Comparison of ENCODE assay signal across 8 cellular contexts in genomic region chr19:15508035-15508710, GRCh38. TPM values are rescaled to one million over a fixed set of nuclear protein-coding genes. Genes with fewer than 3 reads are reported as not detected.
A peak's percentile ranks its signal among the peaks of the same experiment; 100 is the strongest.
DNase-seq lines count a peak whose midpoint lies in the region; ATAC-seq and TF ChIP-seq lines count a peak whose summit lies in the region.

CYP4F22 (plus strand) TSS chr19:15508525; CDS start chr19:15525337, 16,812 bp downstream.

- H3K27ac Mint-ChIP-seq in activated naive CD4-positive, alpha-beta T cell treated with anti-CD3 and anti-CD28 coated beads, Interleukin-2, amount 50 U/mL, for 72 hours = no peak within 1 kb of the TSS
- no peak within 1 kb of the TSS for H3K27ac Mint-ChIP-seq in memory B cell

- TF ChIP-seq CTCF in foreskin fibroblast (IDR thresholded peaks at IDR 0.05; ENCODE audit: low read depth, low read length) = no peak

- DNase-seq in stimulated activated CD4-positive, alpha-beta T cell treated with anti-CD3 and anti-CD28 coated beads, Interleukin-2, amount 100 ng/mL, for 24 hours = peak; percentile 27 to 38
- no peak for DNase-seq in stimulated activated CD4-positive, alpha-beta T cell treated with anti-CD3 and anti-CD28 coated beads, Interleukin-4, amount 100 ng/mL, for 24 hours
- DNase-seq in activated naive CD4-positive, alpha-beta T cell treated with anti-CD3 and anti-CD28 coated beads, Interleukin-2, amount 50 U/mL, for 72 hours (ENCODE audit: low spot score in 2 of 2) = peak in 1 of 2 donors; percentile 13
- no peak for DNase-seq in memory B cell (ENCODE audit: low spot score in 2 of 2)
- no peak for DNase-seq in foreskin fibroblast
- no peak for DNase-seq in NCI-H1048 (lab: John Stamatoyannopoulos, UW)
- DNase-seq in NCI-H1930 (lab: John Stamatoyannopoulos, UW) = no peak

- peak within 1 kb of the TSS; percentile 49 for H3K4me3 Mint-ChIP-seq in memory B cell

- peaks cover 0 to 4% of the 10 kb centered on the region in 2 donors for H3K36me3 Mint-ChIP-seq in activated naive CD4-positive, alpha-beta T cell treated with anti-CD3 and anti-CD28 coated beads, Interleukin-2, amount 50 U/mL, for 72 hours
- peaks cover 2% of the 10 kb centered on the region for H3K36me3 Mint-ChIP-seq in memory B cell

- no peak within 1 kb of the TSS for H3K4me3 ChIP-seq in foreskin fibroblast (ENCODE audit: low read depth in 1 of 2, low read length in 2 of 2)

- H3K27me3 Mint-ChIP-seq in memory B cell = peaks cover 23% of the 10 kb centered on the region

- peak; percentile 53 to 58 for ATAC-seq in activated naive CD4-positive, alpha-beta T cell treated with anti-CD3 and anti-CD28 coated beads, Interleukin-2, amount 50 U/mL, for 72 hours
- ATAC-seq in memory B cell (ENCODE audit: low read depth) (no peak), GM19023 (IDR thresholded peaks at IDR 0.05; ENCODE audit: unreplicated experiment) (no peak)

- no peaks in the 10 kb centered on the region for H3K9me3 Mint-ChIP-seq in activated naive CD4-positive, alpha-beta T cell treated with anti-CD3 and anti-CD28 coated beads, Interleukin-2, amount 50 U/mL, for 72 hours
- H3K9me3 Mint-ChIP-seq in memory B cell = peaks cover 2% of the 10 kb centered on the region

- peaks cover 3% of the 10 kb centered on the region for H3K4me1 Mint-ChIP-seq in memory B cell

RNA-seq across cellular contexts. Expression of gene CYP4F22, which starts in this region (rescaled TPM):
- under 1 TPM in 1 of 2 donors, not detected in 1; 0.72 TPM for total RNA-seq in activated naive CD4-positive, alpha-beta T cell treated with anti-CD3 and anti-CD28 coated beads, Interleukin-2, amount 50 U/mL, for 72 hours

Comparison
In these comparisons a context has a peak if more than half of its experiments do, and no peak if none do; other contexts are left out.
1. DNase-seq: peak in stimulated activated CD4-positive, alpha-beta T cell treated with anti-CD3 and anti-CD28 coated beads, Interleukin-2, amount 100 ng/mL, for 24 hours (2 of 2); none in stimulated activated CD4-positive, alpha-beta T cell treated with anti-CD3 and anti-CD28 coated beads, Interleukin-4, amount 100 ng/mL, for 24 hours (single experiment), memory B cell (0 of 2), foreskin fibroblast (0 of 2), NCI-H1048 (single experiment) and NCI-H1930 (0 of 2).
2. Peak in ATAC-seq in activated naive CD4-positive, alpha-beta T cell treated with anti-CD3 and anti-CD28 coated beads, Interleukin-2, amount 50 U/mL, for 72 hours; RNA of the gene not detected or under 1 TPM.